ENCODE assay signal across 12 cellular contexts in genomic region chr14:95620659-95621059, GRCh38.
DNase-seq lines count a peak whose midpoint lies in the region; ATAC-seq and TF ChIP-seq lines count a peak whose summit lies in the region.
"Had no signal": no experiment of that assay in that cellular context is flagged by ENCODE, and none has a peak within 500 bp of the region (broad histone marks: within the 10 kb centered on the region; RNA-seq: fewer than 3 reads in every experiment).

No MANE protein-coding gene starts in this region.

- RAD21 ChIA-PET in HCT116 (lab: Charles Lee; ENCODE audit: low non-redundant PET in 1 of 2, low total read pairs in 2 of 2, uncharacterized antibody in 2 of 2, unreplicated experiment in 2 of 2), result no interaction called here

- peak overlapping the region; percentile 58 to 64 for H3K4me3 Mint-ChIP-seq in effector memory CD8-positive, alpha-beta T cell
- no peak overlapping the region for H3K4me3 Mint-ChIP-seq in endothelial cell (ENCODE audit: unreplicated experiment)

- peaks cover 31 to 61% of the 10 kb centered on the region in 2 donors for H3K27me3 Mint-ChIP-seq in effector memory CD8-positive, alpha-beta T cell
- H3K27me3 Mint-ChIP-seq in endothelial cell (ENCODE audit: unreplicated experiment), result peaks cover 2% of the 10 kb centered on the region

- H3K36me3 Mint-ChIP-seq in effector memory CD8-positive, alpha-beta T cell (ENCODE audit: insufficient read depth), result no peaks in the 10 kb centered on the region
- no peaks in the 10 kb centered on the region for H3K36me3 Mint-ChIP-seq in endothelial cell (ENCODE audit: low read depth, unreplicated experiment)

- intact Hi-C loops in HCT116 (cut with micrococcal nuclease) (no loop called here), PC-3 (cut with micrococcal nuclease) (no loop called here)

- H3K4me1 ChIP-seq in HCT116 (ENCODE audit: control insufficient read depth in 1 of 2, insufficient read depth in 2 of 2, low read length in 2 of 2), result no peaks in the 10 kb centered on the region
- H3K4me1 ChIP-seq in PC-3 (ENCODE audit: insufficient read depth, low read length), result no peaks in the 10 kb centered on the region

- no peak overlapping the region for H3K4me2 ChIP-seq in HCT116 (ENCODE audit: low read length)
- peak overlapping the region; percentile 71 for H3K4me2 ChIP-seq in PC-3 (ENCODE audit: low read length)

- POLR2A ChIA-PET in HCT116 (lab: Charles Lee) (no interaction called here), PC-3 (lab: Charles Lee; ENCODE audit: unreplicated experiment) (no interaction called here)

- TF ChIP-seq CTCF in HCT116 (IDR thresholded peaks at IDR 0.05 in 2 of 3, conservative IDR thresholded peaks at IDR 0.05 in 1 of 3; ENCODE audit: borderline replicate concordance in 1 of 3, insufficient read depth in 1 of 3, low read depth in 2 of 3, low read length in 2 of 3) (no peak), PC-3 (conservative IDR thresholded peaks at IDR 0.05; ENCODE audit: low read depth, low read length) (no peak), GM20000 (IDR thresholded peaks at IDR 0.05; ENCODE audit: extremely low read depth, missing control alignments) (no peak), endothelial cell (IDR thresholded peaks at IDR 0.05; ENCODE audit: unreplicated experiment) (no peak)

- peak; percentile 49 for DNase-seq in NCI-H1436 (lab: John Stamatoyannopoulos, UW)
- no peak for DNase-seq in NCI-H1436 treated with DMSO at 0.1 percent for 48 hours (lab: John Stamatoyannopoulos, UW)
- DNase-seq in HCT116 (ENCODE audit: low read depth, low spot score), result no peak
- peak; percentile 9 for DNase-seq in PC-3
- DNase-seq in effector memory CD8-positive, alpha-beta T cell, result no peak
- DNase-seq in GM20000 (ENCODE audit: low spot score), result no peak
- DNase-seq in endothelial cell (ENCODE audit: low spot score), result no peak
- DNase-seq in HK-2 (ENCODE audit: unreplicated experiment), result no peak
- DNase-seq: 8988T, foreskin fibroblast, left cardiac atrium, NCI-H1694 treated with DMSO at 0.1 percent for 48 hours had no signal

- no peaks in the 10 kb centered on the region for H3K79me2 ChIP-seq in HCT116 (ENCODE audit: insufficient read depth, low read length)
- no peaks in the 10 kb centered on the region for H3K79me2 ChIP-seq in PC-3 (ENCODE audit: low read length)

- no peak for TF ChIP-seq RAD21 in HCT116 (IDR thresholded peaks at IDR 0.05; ENCODE audit: low read depth)

- peaks cover 0 to 4% of the 10 kb centered on the region in 2 donors for H3K4me1 Mint-ChIP-seq in effector memory CD8-positive, alpha-beta T cell (ENCODE audit: low read depth in 2 of 2)
- H3K4me1 Mint-ChIP-seq in endothelial cell (ENCODE audit: unreplicated experiment), result peaks cover 6% of the 10 kb centered on the region

- no TSS peak for BruUV-seq in HCT116 (replicated peaks; lab: Mats Ljungman, UMichigan)
- no TSS peak for BruUV-seq in PC-3 (replicated peaks; lab: Mats Ljungman, UMichigan)

- H3K9ac ChIP-seq in HCT116 (ENCODE audit: low read length), result no peak overlapping the region
- no peak overlapping the region for H3K9ac ChIP-seq in PC-3 (ENCODE audit: low read length)

- no peak overlapping the region for H3K27ac ChIP-seq in HCT116 (ENCODE audit: low read depth, low read length)
- H3K27ac ChIP-seq in PC-3 (ENCODE audit: low read length), result no peak overlapping the region

- H4K20me1 ChIP-seq in HCT116 (ENCODE audit: insufficient read depth) (no peaks in the 10 kb centered on the region), PC-3 (ENCODE audit: low read length) (no peaks in the 10 kb centered on the region)

- H3K27me3 ChIP-seq in HCT116 (ENCODE audit: insufficient read depth, low read length) (peaks cover 22% of the 10 kb centered on the region), PC-3 (ENCODE audit: low read length) (0 out of 2 replicates have a peak, but pooled peaks cover 5% of the 10 kb centered on the region)

- no peak for ATAC-seq in HCT116
- ATAC-seq in PC-3, result no peak
- no peak for ATAC-seq in effector memory CD8-positive, alpha-beta T cell (replicated peaks)
- ATAC-seq: left cardiac atrium had no signal

- peak overlapping the region in 1 of 2 donors; percentile 73 for H3K27ac Mint-ChIP-seq in effector memory CD8-positive, alpha-beta T cell
- no peak overlapping the region for H3K27ac Mint-ChIP-seq in endothelial cell (ENCODE audit: unreplicated experiment)

- H3K4me3 ChIP-seq in HCT116 (replicated peaks in 1 of 2; ENCODE audit: low read depth in 1 of 2, low read length in 2 of 2), result peak overlapping the region; percentile 36
- peak overlapping the region; percentile 56 for H3K4me3 ChIP-seq in PC-3 (ENCODE audit: low read length)

- TF ChIP-seq POLR2A in HCT116 (IDR thresholded peaks at IDR 0.05; ENCODE audit: borderline replicate concordance, extremely low read depth, insufficient read depth, insufficient read length), result peak; percentile 66

- H3K9me2 ChIP-seq in HCT116 (ENCODE audit: insufficient read depth), result no peaks in the 10 kb centered on the region
- H3K9me2 ChIP-seq in PC-3 (replicated peaks; ENCODE audit: low read length), result no peaks in the 10 kb centered on the region

- H3F3A ChIP-seq in PC-3 (ENCODE audit: low read length, unreplicated experiment), result no peaks in the 10 kb centered on the region

- H3K9me3 ChIP-seq in HCT116 (ENCODE audit: control insufficient read depth in 1 of 2, insufficient read depth in 1 of 2, low read depth in 1 of 2, low read length in 2 of 2) (no peaks in the 10 kb centered on the region), PC-3 (ENCODE audit: low read length) (no peaks in the 10 kb centered on the region)

- H3K36me3 ChIP-seq in HCT116 (ENCODE audit: control insufficient read depth in 1 of 2, insufficient read depth in 2 of 2, low read length in 2 of 2), result no peaks in the 10 kb centered on the region
- no peaks in the 10 kb centered on the region for H3K36me3 ChIP-seq in PC-3 (ENCODE audit: low read depth, low read length)

- no peaks in the 10 kb centered on the region for H3K9me3 Mint-ChIP-seq in effector memory CD8-positive, alpha-beta T cell
- no peaks in the 10 kb centered on the region for H3K9me3 Mint-ChIP-seq in endothelial cell (ENCODE audit: unreplicated experiment)

- CTCF ChIA-PET in HCT116 (lab: Charles Lee), result no interaction called here
- CTCF ChIA-PET in PC-3 (lab: Charles Lee), result no interaction called here

- no peak overlapping the region for H2AFZ ChIP-seq in HCT116 (ENCODE audit: low read depth, low read length, poor library complexity, severe bottlenecking)
- peak overlapping the region; percentile 75 for H2AFZ ChIP-seq in PC-3 (ENCODE audit: low read length)

TF ChIP-seq in HCT116, 20 proteins besides CTCF, POLR2A, EP300 and RAD21:
- TF ChIP-seq JUND (IDR thresholded peaks at IDR 0.05) (no peak), TCF7L2 (IDR thresholded peaks at IDR 0.05; ENCODE audit: borderline replicate concordance, extremely low read depth, insufficient read depth, insufficient read length) (peak; percentile 26), EGR1 (IDR thresholded peaks at IDR 0.05; ENCODE audit: low read depth) (peak; percentile 49; the same call in 1 of the 2 replicates)

Comparison
In these comparisons a context has a peak if more than half of its experiments do, and no peak if none do; other contexts are left out.
1. DNase-seq: peak in NCI-H1436 (single experiment) and PC-3 (single experiment); none in NCI-H1436 treated with DMSO at 0.1 percent for 48 hours (single experiment), HCT116 (single experiment), effector memory CD8-positive, alpha-beta T cell (0 of 3), GM20000 (single experiment), endothelial cell (single experiment) and HK-2 (single experiment).